ENCODE assay signal across 2 cellular contexts in the genomic region with DNA sequence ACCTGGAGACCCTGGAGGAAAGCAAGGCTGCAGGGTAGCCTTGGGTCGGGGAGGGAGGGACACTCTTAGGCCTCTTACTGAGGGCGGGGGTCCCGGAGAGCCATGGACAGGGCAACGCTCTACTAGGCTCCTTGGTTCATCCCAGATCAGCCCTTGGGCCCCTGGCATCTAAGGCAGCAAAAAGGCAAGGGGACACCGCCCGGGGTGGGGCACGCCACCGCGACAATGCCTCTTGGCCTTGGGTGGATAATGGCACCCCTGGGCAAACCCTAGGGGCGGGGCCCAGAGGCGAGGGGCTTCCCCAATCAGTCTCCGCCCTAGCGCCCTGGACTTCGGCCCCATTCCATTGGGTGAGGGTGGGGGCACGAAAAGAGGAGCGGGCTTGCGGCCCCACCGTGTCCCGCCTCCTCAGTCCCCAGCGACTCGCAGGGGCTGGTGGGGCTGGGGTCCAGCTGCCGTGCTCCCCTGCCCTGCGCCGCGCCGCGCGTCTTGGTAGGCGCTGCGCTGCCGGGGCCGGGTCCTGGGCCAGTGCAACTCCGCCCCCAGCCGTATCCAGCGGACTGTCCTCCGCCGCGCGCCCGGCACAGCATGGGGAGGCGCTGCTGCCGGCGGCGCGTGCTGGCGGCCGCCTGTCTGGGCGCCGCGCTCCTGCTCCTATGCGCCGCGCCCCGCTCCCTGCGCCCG.
TF ChIP-seq lines count a peak whose summit lies in the region.

A gene with protein sequence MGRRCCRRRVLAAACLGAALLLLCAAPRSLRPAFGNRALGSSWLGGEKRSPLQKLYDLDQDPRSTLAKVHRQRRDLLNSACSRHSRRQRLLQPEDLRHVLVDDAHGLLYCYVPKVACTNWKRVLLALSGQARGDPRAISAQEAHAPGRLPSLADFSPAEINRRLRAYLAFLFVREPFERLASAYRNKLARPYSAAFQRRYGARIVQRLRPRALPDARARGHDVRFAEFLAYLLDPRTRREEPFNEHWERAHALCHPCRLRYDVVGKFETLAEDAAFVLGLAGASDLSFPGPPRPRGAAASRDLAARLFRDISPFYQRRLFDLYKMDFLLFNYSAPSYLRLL (plus strand): TSS at position 411 of the 684 bp plus-strand sequence. CDS start 178 bp downstream, at position 589.

TF ChIP-seq in A549, 52 proteins besides CTCF, POLR2A, EP300 and RAD21 (continued from another document):
- TF ChIP-seq PBX3 (IDR thresholded peaks at IDR 0.05) (no peak), ATOH8 (CRISPR knock-in tag; IDR thresholded peaks at IDR 0.05; ENCODE audit: low read depth) (no peak), HOXB13 (CRISPR knock-in tag; IDR thresholded peaks at IDR 0.05; ENCODE audit: low read depth) (no peak), BHLHE40 (IDR thresholded peaks at IDR 0.05; ENCODE audit: low read depth, low read length) (no peak)

TF ChIP-seq in HEK293, 187 proteins besides CTCF, POLR2A, EP300 and RAD21 (continued from another document):
- TF ChIP-seq ZNF211 (tag by site-specific recombination; IDR thresholded peaks at IDR 0.05; ENCODE audit: low read depth), result no peak
- TF ChIP-seq ZXDB (tag by site-specific recombination; IDR thresholded peaks at IDR 0.05), result no peak
- TF ChIP-seq, protein P1, sequence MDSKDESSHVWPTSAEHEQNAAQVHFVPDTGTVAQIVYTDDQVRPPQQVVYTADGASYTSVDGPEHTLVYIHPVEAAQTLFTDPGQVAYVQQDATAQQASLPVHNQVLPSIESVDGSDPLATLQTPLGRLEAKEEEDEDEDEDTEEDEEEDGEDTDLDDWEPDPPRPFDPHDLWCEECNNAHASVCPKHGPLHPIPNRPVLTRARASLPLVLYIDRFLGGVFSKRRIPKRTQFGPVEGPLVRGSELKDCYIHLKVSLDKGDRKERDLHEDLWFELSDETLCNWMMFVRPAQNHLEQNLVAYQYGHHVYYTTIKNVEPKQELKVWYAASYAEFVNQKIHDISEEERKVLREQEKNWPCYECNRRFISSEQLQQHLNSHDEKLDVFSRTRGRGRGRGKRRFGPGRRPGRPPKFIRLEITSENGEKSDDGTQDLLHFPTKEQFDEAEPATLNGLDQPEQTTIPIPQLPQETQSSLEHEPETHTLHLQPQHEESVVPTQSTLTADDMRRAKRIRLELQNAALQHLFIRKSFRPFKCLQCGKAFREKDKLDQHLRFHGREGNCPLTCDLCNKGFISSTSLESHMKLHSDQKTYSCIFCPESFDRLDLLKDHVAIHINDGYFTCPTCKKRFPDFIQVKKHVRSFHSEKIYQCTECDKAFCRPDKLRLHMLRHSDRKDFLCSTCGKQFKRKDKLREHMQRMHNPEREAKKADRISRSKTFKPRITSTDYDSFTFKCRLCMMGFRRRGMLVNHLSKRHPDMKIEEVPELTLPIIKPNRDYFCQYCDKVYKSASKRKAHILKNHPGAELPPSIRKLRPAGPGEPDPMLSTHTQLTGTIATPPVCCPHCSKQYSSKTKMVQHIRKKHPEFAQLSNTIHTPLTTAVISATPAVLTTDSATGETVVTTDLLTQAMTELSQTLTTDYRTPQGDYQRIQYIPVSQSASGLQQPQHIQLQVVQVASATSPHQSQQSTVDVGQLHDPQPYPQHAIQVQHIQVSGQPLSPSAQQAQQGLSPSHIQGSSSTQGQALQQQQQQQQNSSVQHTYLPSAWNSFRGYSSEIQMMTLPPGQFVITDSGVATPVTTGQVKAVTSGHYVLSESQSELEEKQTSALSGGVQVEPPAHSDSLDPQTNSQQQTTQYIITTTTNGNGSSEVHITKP (tag by site-specific recombination; IDR thresholded peaks at IDR 0.05), result peak; percentile 80
- peak; percentile 72 for TF ChIP-seq ZNF335 (tag by site-specific recombination; conservative IDR thresholded peaks at IDR 0.05)
- no peak for TF ChIP-seq ZNF16 (tag by site-specific recombination; IDR thresholded peaks at IDR 0.05; ENCODE audit: low read depth)
- no peak for TF ChIP-seq ZNF449 (tag by site-specific recombination; IDR thresholded peaks at IDR 0.05)
- TF ChIP-seq ZNF660 (tag by site-specific recombination; IDR thresholded peaks at IDR 0.05), result 0 out of 2 replicates have a peak, but pooled peaks have one; percentile 35
- TF ChIP-seq PRDM1 (tag by site-specific recombination; IDR thresholded peaks at IDR 0.05), result no peak
- TF ChIP-seq KLF8 (tag by site-specific recombination; IDR thresholded peaks at IDR 0.05), result no peak
- no peak for TF ChIP-seq KLF16 (tag by site-specific recombination; IDR thresholded peaks at IDR 0.05)
- no peak for TF ChIP-seq ZNF132 (tag by site-specific recombination; IDR thresholded peaks at IDR 0.05; ENCODE audit: borderline replicate concordance)
- peak; percentile 92 for TF ChIP-seq KLF1 (tag by site-specific recombination; IDR thresholded peaks at IDR 0.05)
- TF ChIP-seq ZNF670 (tag by site-specific recombination; IDR thresholded peaks at IDR 0.05; ENCODE audit: low read depth), result no peak
- no peak for TF ChIP-seq BCL6B (tag by site-specific recombination; IDR thresholded peaks at IDR 0.05)
- TF ChIP-seq OVOL3 (tag by site-specific recombination; IDR thresholded peaks at IDR 0.05), result no peak
- TF ChIP-seq ZNF585B (tag by site-specific recombination; IDR thresholded peaks at IDR 0.05), result no peak
- TF ChIP-seq ZNF341 (tag by site-specific recombination; IDR thresholded peaks at IDR 0.05; ENCODE audit: low read depth), result no peak
- no peak for TF ChIP-seq ZNF324 (tag by site-specific recombination; IDR thresholded peaks at IDR 0.05)
- TF ChIP-seq ZNF423 (tag by site-specific recombination; IDR thresholded peaks at IDR 0.05), result no peak
- TF ChIP-seq ZBTB26 (tag by site-specific recombination; optimal IDR thresholded peaks at IDR 0.05), result peak; percentile 55
- no peak for TF ChIP-seq ZNF174 (tag by site-specific recombination; IDR thresholded peaks at IDR 0.05)
- no peak for TF ChIP-seq ZNF404 (tag by site-specific recombination; IDR thresholded peaks at IDR 0.05)
- no peak for TF ChIP-seq ZNF521 (tag by site-specific recombination; IDR thresholded peaks at IDR 0.05)
- no peak for TF ChIP-seq GFI1B (tag by site-specific recombination; IDR thresholded peaks at IDR 0.05)
- no peak for TF ChIP-seq ZNF133 (tag by site-specific recombination; IDR thresholded peaks at IDR 0.05)
- TF ChIP-seq ZNF266 (tag by site-specific recombination; IDR thresholded peaks at IDR 0.05; ENCODE audit: low read depth), result no peak
- TF ChIP-seq ZNF366 (tag by site-specific recombination; conservative IDR thresholded peaks at IDR 0.05), result no peak
- TF ChIP-seq SP3 (tag by site-specific recombination; IDR thresholded peaks at IDR 0.05), result peak; percentile 64
- peak; percentile 54 for TF ChIP-seq SP2 (tag by site-specific recombination; IDR thresholded peaks at IDR 0.05)
- TF ChIP-seq, protein P2, sequence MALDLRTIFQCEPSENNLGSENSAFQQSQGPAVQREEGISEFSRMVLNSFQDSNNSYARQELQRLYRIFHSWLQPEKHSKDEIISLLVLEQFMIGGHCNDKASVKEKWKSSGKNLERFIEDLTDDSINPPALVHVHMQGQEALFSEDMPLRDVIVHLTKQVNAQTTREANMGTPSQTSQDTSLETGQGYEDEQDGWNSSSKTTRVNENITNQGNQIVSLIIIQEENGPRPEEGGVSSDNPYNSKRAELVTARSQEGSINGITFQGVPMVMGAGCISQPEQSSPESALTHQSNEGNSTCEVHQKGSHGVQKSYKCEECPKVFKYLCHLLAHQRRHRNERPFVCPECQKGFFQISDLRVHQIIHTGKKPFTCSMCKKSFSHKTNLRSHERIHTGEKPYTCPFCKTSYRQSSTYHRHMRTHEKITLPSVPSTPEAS (tag by site-specific recombination; IDR thresholded peaks at IDR 0.05), result 0 out of 2 replicates have a peak, but pooled peaks have one; percentile 4
- TF ChIP-seq MYNN (tag by site-specific recombination; IDR thresholded peaks at IDR 0.05; ENCODE audit: borderline replicate concordance), result no peak
- no peak for TF ChIP-seq ZNF362 (tag by site-specific recombination; IDR thresholded peaks at IDR 0.05)
- no peak for TF ChIP-seq ZNF701 (tag by site-specific recombination; IDR thresholded peaks at IDR 0.05)
- TF ChIP-seq ZNF138 (tag by site-specific recombination; IDR thresholded peaks at IDR 0.05; ENCODE audit: borderline replicate concordance), result no peak
- TF ChIP-seq ZNF146 (tag by site-specific recombination; IDR thresholded peaks at IDR 0.05), result no peak
- no peak for TF ChIP-seq KLF17 (tag by site-specific recombination; IDR thresholded peaks at IDR 0.05)
- no peak for TF ChIP-seq ZNF2 (tag by site-specific recombination; IDR thresholded peaks at IDR 0.05)
- TF ChIP-seq, protein P3, sequence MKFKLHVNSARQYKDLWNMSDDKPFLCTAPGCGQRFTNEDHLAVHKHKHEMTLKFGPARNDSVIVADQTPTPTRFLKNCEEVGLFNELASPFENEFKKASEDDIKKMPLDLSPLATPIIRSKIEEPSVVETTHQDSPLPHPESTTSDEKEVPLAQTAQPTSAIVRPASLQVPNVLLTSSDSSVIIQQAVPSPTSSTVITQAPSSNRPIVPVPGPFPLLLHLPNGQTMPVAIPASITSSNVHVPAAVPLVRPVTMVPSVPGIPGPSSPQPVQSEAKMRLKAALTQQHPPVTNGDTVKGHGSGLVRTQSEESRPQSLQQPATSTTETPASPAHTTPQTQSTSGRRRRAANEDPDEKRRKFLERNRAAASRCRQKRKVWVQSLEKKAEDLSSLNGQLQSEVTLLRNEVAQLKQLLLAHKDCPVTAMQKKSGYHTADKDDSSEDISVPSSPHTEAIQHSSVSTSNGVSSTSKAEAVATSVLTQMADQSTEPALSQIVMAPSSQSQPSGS (tag by site-specific recombination; IDR thresholded peaks at IDR 0.05; ENCODE audit: low read depth), result no peak
- TF ChIP-seq, protein P4, sequence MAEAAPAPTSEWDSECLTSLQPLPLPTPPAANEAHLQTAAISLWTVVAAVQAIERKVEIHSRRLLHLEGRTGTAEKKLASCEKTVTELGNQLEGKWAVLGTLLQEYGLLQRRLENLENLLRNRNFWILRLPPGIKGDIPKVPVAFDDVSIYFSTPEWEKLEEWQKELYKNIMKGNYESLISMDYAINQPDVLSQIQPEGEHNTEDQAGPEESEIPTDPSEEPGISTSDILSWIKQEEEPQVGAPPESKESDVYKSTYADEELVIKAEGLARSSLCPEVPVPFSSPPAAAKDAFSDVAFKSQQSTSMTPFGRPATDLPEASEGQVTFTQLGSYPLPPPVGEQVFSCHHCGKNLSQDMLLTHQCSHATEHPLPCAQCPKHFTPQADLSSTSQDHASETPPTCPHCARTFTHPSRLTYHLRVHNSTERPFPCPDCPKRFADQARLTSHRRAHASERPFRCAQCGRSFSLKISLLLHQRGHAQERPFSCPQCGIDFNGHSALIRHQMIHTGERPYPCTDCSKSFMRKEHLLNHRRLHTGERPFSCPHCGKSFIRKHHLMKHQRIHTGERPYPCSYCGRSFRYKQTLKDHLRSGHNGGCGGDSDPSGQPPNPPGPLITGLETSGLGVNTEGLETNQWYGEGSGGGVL (tag by site-specific recombination; IDR thresholded peaks at IDR 0.05), result no peak
- no peak for TF ChIP-seq ZBTB21 (tag by site-specific recombination; IDR thresholded peaks at IDR 0.05)
- TF ChIP-seq ZBTB20 (tag by site-specific recombination; IDR thresholded peaks at IDR 0.05), result peak; percentile 62; the same call in 1 of the 2 replicates
- no peak for TF ChIP-seq ZNF10 (tag by site-specific recombination; IDR thresholded peaks at IDR 0.05)
- TF ChIP-seq BCL11A (tag by site-specific recombination; IDR thresholded peaks at IDR 0.05; ENCODE audit: low read depth), result no peak
TF ChIP-seq in HEK293: peak in this region for 10.
